8 cellular contexts compared by ENCODE assay signal in the genomic region with DNA sequence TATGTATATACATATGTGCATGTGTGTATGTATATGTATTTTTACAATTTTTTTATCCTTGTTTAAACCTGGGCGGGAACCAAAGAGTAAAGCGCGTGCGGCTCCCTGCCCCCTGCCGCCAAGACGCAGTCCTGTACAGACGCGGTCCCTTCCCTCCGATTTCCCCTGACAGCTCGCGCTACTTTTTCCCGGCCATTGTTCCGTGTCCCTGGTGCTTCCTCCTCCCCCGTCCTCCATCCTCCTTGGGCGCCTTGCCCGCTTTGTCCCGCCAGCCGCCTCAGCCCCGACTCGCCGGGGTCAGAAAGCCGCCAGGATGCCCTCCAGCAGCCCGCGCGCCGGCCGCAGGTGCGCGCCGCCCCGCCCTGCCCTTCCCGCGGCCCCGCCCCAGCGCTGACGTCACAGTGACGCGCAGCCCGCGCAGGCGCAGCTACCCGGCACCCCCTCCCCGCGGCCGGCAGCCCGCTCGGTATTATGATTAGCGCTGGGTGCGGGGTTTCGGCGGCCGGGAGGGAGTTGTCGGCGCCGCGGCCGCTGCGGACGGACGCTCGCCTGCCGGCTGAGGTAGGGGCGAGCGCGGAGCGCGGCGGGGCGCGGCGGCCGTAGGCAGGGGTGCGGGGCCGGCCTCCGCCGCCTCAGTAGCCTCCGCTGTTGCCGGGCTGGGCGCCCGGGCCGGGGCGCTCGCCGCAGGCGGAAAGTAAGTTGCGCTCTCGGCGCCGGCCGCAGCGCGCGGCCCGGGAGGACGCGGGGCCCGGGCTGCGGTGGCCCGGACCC. TPM values are rescaled to one million over a fixed set of nuclear protein-coding genes. Genes with fewer than 3 reads are reported as not detected.
DNase-seq lines count a peak whose midpoint lies in the region; ATAC-seq and TF ChIP-seq lines count a peak whose summit lies in the region.

A gene with protein sequence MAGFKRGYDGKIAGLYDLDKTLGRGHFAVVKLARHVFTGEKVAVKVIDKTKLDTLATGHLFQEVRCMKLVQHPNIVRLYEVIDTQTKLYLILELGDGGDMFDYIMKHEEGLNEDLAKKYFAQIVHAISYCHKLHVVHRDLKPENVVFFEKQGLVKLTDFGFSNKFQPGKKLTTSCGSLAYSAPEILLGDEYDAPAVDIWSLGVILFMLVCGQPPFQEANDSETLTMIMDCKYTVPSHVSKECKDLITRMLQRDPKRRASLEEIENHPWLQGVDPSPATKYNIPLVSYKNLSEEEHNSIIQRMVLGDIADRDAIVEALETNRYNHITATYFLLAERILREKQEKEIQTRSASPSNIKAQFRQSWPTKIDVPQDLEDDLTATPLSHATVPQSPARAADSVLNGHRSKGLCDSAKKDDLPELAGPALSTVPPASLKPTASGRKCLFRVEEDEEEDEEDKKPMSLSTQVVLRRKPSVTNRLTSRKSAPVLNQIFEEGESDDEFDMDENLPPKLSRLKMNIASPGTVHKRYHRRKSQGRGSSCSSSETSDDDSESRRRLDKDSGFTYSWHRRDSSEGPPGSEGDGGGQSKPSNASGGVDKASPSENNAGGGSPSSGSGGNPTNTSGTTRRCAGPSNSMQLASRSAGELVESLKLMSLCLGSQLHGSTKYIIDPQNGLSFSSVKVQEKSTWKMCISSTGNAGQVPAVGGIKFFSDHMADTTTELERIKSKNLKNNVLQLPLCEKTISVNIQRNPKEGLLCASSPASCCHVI (plus strand): TSS at position 426 of the 771 bp plus-strand sequence. CDS start 16,664 bp downstream, outside the sequence.

- peak within 1 kb of the TSS; percentile 92 to 99 (median 94) for H3K27ac ChIP-seq in Peyer's patch
- peak within 1 kb of the TSS; percentile 99 for H3K27ac ChIP-seq in naive thymus-derived CD4-positive, alpha-beta T cell (ENCODE audit: low read depth, low read length)

- CTCF ChIA-PET in Calu3 (lab: Charles Lee) = interaction anchor here (0.6 to 1.8 kb wide), 4 partner anchors 9 to 324 kb away, joined by 3 to 4 read pairs (median 4); no protein-coding TSS in a partner anchor
- CTCF ChIA-PET in naive thymus-derived CD4-positive, alpha-beta T cell (lab: Charles Lee) = interaction anchor here (0.5 to 2.2 kb wide), 7 partner anchors 10 to 217 kb away, joined by 3 to 11 read pairs (median 4); no protein-coding TSS in a partner anchor

- intact Hi-C loops in Calu3 (cut with micrococcal nuclease; ENCODE audit: unreplicated experiment) = loop anchor here (5.0 kb wide), 1 partner anchor 124 kb away; no protein-coding TSS in a partner anchor
- intact Hi-C loops in naive thymus-derived CD4-positive, alpha-beta T cell (cut with micrococcal nuclease) = loop anchor here (1.0 to 5.0 kb wide), 22 partner anchors 15 to 1053 kb away; a partner anchor contains a TSS

- H3K27ac Mint-ChIP-seq in Calu3 (ENCODE audit: unreplicated experiment) = peak within 1 kb of the TSS; percentile 89
- H3K27ac Mint-ChIP-seq in naive thymus-derived CD4-positive, alpha-beta T cell = peak within 1 kb of the TSS; percentile 93 to 100 (median 99)
- peak within 1 kb of the TSS; percentile 94 for H3K27ac Mint-ChIP-seq in stimulated activated naive B cell treated with anti-CD40 and anti-IgM and Interleukin-4, amounts not matched to agents 10 μg/mL and 1 μg/mL and 100 μg/mL, for 72 hours

- H3K36me3 Mint-ChIP-seq in Calu3 (ENCODE audit: insufficient read depth, unreplicated experiment) = peaks cover 15% of the 10 kb centered on the region
- H3K36me3 Mint-ChIP-seq in naive thymus-derived CD4-positive, alpha-beta T cell = peaks cover 0 to 26% (median 16%) of the 10 kb centered on the region in 5 donors
- peaks cover 11 to 13% of the 10 kb centered on the region in 2 donors for H3K36me3 Mint-ChIP-seq in stimulated activated naive B cell treated with anti-CD40 and anti-IgM and Interleukin-4, amounts not matched to agents 10 μg/mL and 1 μg/mL and 100 μg/mL, for 72 hours

- no peaks in the 10 kb centered on the region for H3K27me3 Mint-ChIP-seq in Calu3 (ENCODE audit: unreplicated experiment)
- peaks cover 0 to 16% (median 0%) of the 10 kb centered on the region in 5 donors for H3K27me3 Mint-ChIP-seq in naive thymus-derived CD4-positive, alpha-beta T cell
- H3K27me3 Mint-ChIP-seq in stimulated activated naive B cell treated with anti-CD40 and anti-IgM and Interleukin-4, amounts not matched to agents 10 μg/mL and 1 μg/mL and 100 μg/mL, for 72 hours = peaks cover 0 to 4% of the 10 kb centered on the region in 2 donors

- no peaks in the 10 kb centered on the region for H3K9me3 ChIP-seq in Peyer's patch
- H3K9me3 ChIP-seq in naive thymus-derived CD4-positive, alpha-beta T cell (ENCODE audit: control insufficient read depth in 2 of 3, low read length in 3 of 3) = no peaks in the 10 kb centered on the region

- H3K4me1 ChIP-seq in Peyer's patch = peaks cover 0 to 32% (median 17%) of the 10 kb centered on the region in 4 donors
- H3K4me1 ChIP-seq in naive thymus-derived CD4-positive, alpha-beta T cell (ENCODE audit: control insufficient read depth in 2 of 2, insufficient read depth in 2 of 2, low read length in 2 of 2) = peaks cover 28% of the 10 kb centered on the region in 2 donors

- no peaks in the 10 kb centered on the region for H3K9me3 Mint-ChIP-seq in Calu3 (ENCODE audit: low read depth, unreplicated experiment)
- H3K9me3 Mint-ChIP-seq in naive thymus-derived CD4-positive, alpha-beta T cell = peaks cover 0 to 4% (median 0%) of the 10 kb centered on the region in 11 donors
- no peaks in the 10 kb centered on the region for H3K9me3 Mint-ChIP-seq in stimulated activated naive B cell treated with anti-CD40 and anti-IgM and Interleukin-4, amounts not matched to agents 10 μg/mL and 1 μg/mL and 100 μg/mL, for 72 hours

- BruUV-seq in Calu3 (replicated peaks; lab: Mats Ljungman, UMichigan) = no TSS peak

- TF ChIP-seq CTCF in Calu3 (IDR thresholded peaks at IDR 0.05; ENCODE audit: unreplicated experiment) = no peak
- peak in 4 of 6 experiments; percentile 29 to 50 (median 43) for TF ChIP-seq CTCF in Peyer's patch (IDR thresholded peaks at IDR 0.05)

- peak within 1 kb of the TSS; percentile 77 for H3K4me3 Mint-ChIP-seq in Calu3 (ENCODE audit: low read depth, unreplicated experiment)
- H3K4me3 Mint-ChIP-seq in naive thymus-derived CD4-positive, alpha-beta T cell = peak within 1 kb of the TSS; percentile 97 to 100 (median 99)
- peak within 1 kb of the TSS; percentile 95 to 97 for H3K4me3 Mint-ChIP-seq in stimulated activated naive B cell treated with anti-CD40 and anti-IgM and Interleukin-4, amounts not matched to agents 10 μg/mL and 1 μg/mL and 100 μg/mL, for 72 hours

- no peaks in the 10 kb centered on the region for H3K36me3 ChIP-seq in Peyer's patch
- peaks cover 0 to 7% (median 0%) of the 10 kb centered on the region in 3 experiments for H3K36me3 ChIP-seq in naive thymus-derived CD4-positive, alpha-beta T cell (ENCODE audit: control insufficient read depth in 2 of 3, insufficient read depth in 3 of 3, low read length in 3 of 3)

- peaks cover 31% of the 10 kb centered on the region for H3K4me1 Mint-ChIP-seq in Calu3 (ENCODE audit: low read depth, unreplicated experiment)
- H3K4me1 Mint-ChIP-seq in naive thymus-derived CD4-positive, alpha-beta T cell = peaks cover 27 to 35% (median 33%) of the 10 kb centered on the region in 7 donors
- H3K4me1 Mint-ChIP-seq in stimulated activated naive B cell treated with anti-CD40 and anti-IgM and Interleukin-4, amounts not matched to agents 10 μg/mL and 1 μg/mL and 100 μg/mL, for 72 hours = peaks cover 27 to 40% of the 10 kb centered on the region in 2 donors

- peak; percentile 88 for ATAC-seq in GM19455 (IDR thresholded peaks at IDR 0.05; ENCODE audit: unreplicated experiment)
- peak; percentile 93 for ATAC-seq in naive thymus-derived CD4-positive, alpha-beta T cell
- peak; percentile 90 to 95 for ATAC-seq in stimulated activated naive B cell treated with anti-CD40 and anti-IgM and Interleukin-4, amounts not matched to agents 10 μg/mL and 1 μg/mL and 100 μg/mL, for 72 hours (replicated peaks)

- H3K4me3 ChIP-seq in Peyer's patch = peak within 1 kb of the TSS; percentile 51 to 95 (median 79)
- peak within 1 kb of the TSS; percentile 79 for H3K4me3 ChIP-seq in naive thymus-derived CD4-positive, alpha-beta T cell (ENCODE audit: low read length)

- DNase-seq in Calu3 = peak; percentile 95
- DNase-seq in HS-27A (ENCODE audit: low read depth) = peak; percentile 33
- peak; percentile 90 to 95 (median 95) for DNase-seq in Peyer's patch
- peak; percentile 91 for DNase-seq in activated T-helper 1 cell treated with Interleukin-2 at 50 U/mL for 16 hours (ENCODE audit: low read depth)
- peak; percentile 69 for DNase-seq in fibroblast of gingiva (ENCODE audit: low read depth)
- DNase-seq in naive thymus-derived CD4-positive, alpha-beta T cell = peak; percentile 84 to 99 (median 94)
- peak; percentile 83 for DNase-seq in stimulated activated naive B cell treated with anti-CD40 and anti-IgM and Interleukin-4, amounts not matched to agents 10 μg/mL and 1 μg/mL and 100 μg/mL, for 72 hours

- no peaks in the 10 kb centered on the region for H3K27me3 ChIP-seq in Peyer's patch
- H3K27me3 ChIP-seq in naive thymus-derived CD4-positive, alpha-beta T cell (ENCODE audit: control insufficient read depth in 2 of 2, insufficient read depth in 2 of 2, low read length in 2 of 2) = no peaks in the 10 kb centered on the region

- peak; percentile 80 to 96 for TF ChIP-seq POLR2A in Peyer's patch (IDR thresholded peaks at IDR 0.05)

- POLR2A ChIA-PET in naive thymus-derived CD4-positive, alpha-beta T cell (lab: Charles Lee) = interaction anchor here (0.6 to 3.5 kb wide), 29 partner anchors 10 to 324 kb away, joined by 3 to 66 read pairs (median 5); no protein-coding TSS in a partner anchor

RNA-seq across cellular contexts. Expression of the gene that starts here (rescaled TPM):
- total RNA-seq in Calu3 (2022) (21.0 and 21.8 TPM in 2 replicates), Peyer's patch (10 to 100 TPM; 48.7 to 69.4 (median 56.7) TPM)
- total RNA-seq in naive thymus-derived CD4-positive, alpha-beta T cell = 100 to 1,000 TPM in 4 of 5 experiments, 10 to 100 TPM in 1; 71.9 to 176 (median 146) TPM
- polyA plus RNA-seq in naive thymus-derived CD4-positive, alpha-beta T cell = 10 to 100 TPM; 63.4 to 66.2 TPM

Comparison
In these comparisons a context has a peak if more than half of its experiments do, and no peak if none do; other contexts are left out.
1. Peak in every context shown above with its lines: DNase-seq, ATAC-seq, H3K4me3 ChIP-seq and H3K27ac ChIP-seq.
2. DNase-seq: peak in every context shown above with its lines; median percentile 95 in Calu3; 95 in Peyer's patch; 94 in naive thymus-derived CD4-positive, alpha-beta T cell; 91 in activated T-helper 1 cell treated with Interleukin-2 at 50 U/mL for 16 hours; 83 in stimulated activated naive B cell treated with anti-CD40 and anti-IgM and Interleukin-4, amounts not matched to agents 10 μg/mL and 1 μg/mL and 100 μg/mL, for 72 hours; 69 in fibroblast of gingiva; 33 in HS-27A.